In genomic region chr10:59173414-59173813, GRCh38 we compare ENCODE assay signal across 21 cellular contexts. TPM values are rescaled to one million over a fixed set of nuclear protein-coding genes. Genes with fewer than 3 reads are reported as not detected.
DNase-seq lines count a peak whose midpoint lies in the region; ATAC-seq, FAIRE-seq and TF ChIP-seq lines count a peak whose summit lies in the region.
"Had no signal": no experiment of that assay in that cellular context is flagged by ENCODE, and none has a peak within 500 bp of the region (broad histone marks: within the 10 kb centered on the region; RNA-seq: fewer than 3 reads in every experiment).

No MANE protein-coding gene starts in this region.

- no peaks in the 10 kb centered on the region for H3K4me1 ChIP-seq in hepatocyte (ENCODE audit: insufficient read depth)
- peaks cover 0 to 4% of the 10 kb centered on the region in 2 donors for H3K4me1 ChIP-seq in small intestine (ENCODE audit: control insufficient read depth in 2 of 2, insufficient read depth in 1 of 2, low read depth in 1 of 2, low read length in 1 of 2)

- DNase-seq in HPDE6-E6E7 (ENCODE audit: extremely low spot score) (peak; percentile 43), bronchial epithelial cell (ENCODE audit: low read depth) (peak; percentile 94), hepatocyte (ENCODE audit: low spot score) (no peak), small intestine (peak; percentile 4), erythroblast (lab: John Stamatoyannopoulos, UW) (no peak), NCI-H2171 (lab: John Stamatoyannopoulos, UW) (no peak)
- DNase-seq: C1 segment of cervical spinal cord; CD4-positive, alpha-beta memory T cell; COR-L47; DMS 273 treated with DMSO at 0.1 percent for 48 hours; DND-41; Karpas-422; NCI-H1092 treated with DMSO at 0.1 percent for 48 hours; NCI-H1436; NCI-H187; NCI-H526; RPMI8226; SHP77 treated with DMSO at 0.1 percent for 48 hours had no signal

- H4K20me1 ChIP-seq in hepatocyte (ENCODE audit: insufficient read depth, poor library complexity, severe bottlenecking), result no peaks in the 10 kb centered on the region

- H3K9me2 ChIP-seq in hepatocyte (replicated peaks; ENCODE audit: insufficient read depth), result no peaks in the 10 kb centered on the region

- H3K4me2 ChIP-seq in hepatocyte, result peak overlapping the region; percentile 91

- H3K36me3 ChIP-seq in bronchial epithelial cell (ENCODE audit: control insufficient read depth, insufficient read depth, low read length) (no peaks in the 10 kb centered on the region), hepatocyte (replicated peaks; ENCODE audit: insufficient read depth, low read depth) (no peaks in the 10 kb centered on the region), small intestine (ENCODE audit: control insufficient read depth in 2 of 2, insufficient read depth in 2 of 2, low read length in 2 of 2) (no peaks in the 10 kb centered on the region)

- peaks cover 13% of the 10 kb centered on the region for H3K79me2 ChIP-seq in hepatocyte

- no peak for FAIRE-seq in bronchial epithelial cell (lab: Jason Lieb, UNC)
- no peak for FAIRE-seq in small intestine (lab: Jason Lieb, UNC)
- FAIRE-seq: GM12892 had no signal

- no peak overlapping the region for H2AFZ ChIP-seq in hepatocyte

- H3K27me3 ChIP-seq in bronchial epithelial cell (ENCODE audit: control insufficient read depth, insufficient read depth, low read length) (no peaks in the 10 kb centered on the region), hepatocyte (no peaks in the 10 kb centered on the region), small intestine (ENCODE audit: control insufficient read depth in 2 of 2, insufficient read depth in 2 of 2, low read length in 2 of 2) (peaks cover 0 to 3% of the 10 kb centered on the region in 2 donors)

- H3K9me3 ChIP-seq in hepatocyte (ENCODE audit: low read depth) (no peaks in the 10 kb centered on the region), small intestine (ENCODE audit: control insufficient read depth, low read depth) (no peaks in the 10 kb centered on the region)

- TF ChIP-seq POLR2A in erythroblast (IDR thresholded peaks at IDR 0.05; ENCODE audit: low read length), result no peak

- H3K4me3 ChIP-seq in bronchial epithelial cell (ENCODE audit: low read depth, low read length) (no peak overlapping the region), hepatocyte (no peak overlapping the region), small intestine (ENCODE audit: low read depth in 1 of 2, low read length in 2 of 2) (no peak overlapping the region)

- no peak for ATAC-seq in HG03469 (IDR thresholded peaks at IDR 0.05; ENCODE audit: unreplicated experiment)
- ATAC-seq: HCT116 had no signal

- no peak for TF ChIP-seq CTCF in bronchial epithelial cell (IDR thresholded peaks at IDR 0.05; ENCODE audit: insufficient read depth, low read length, severe bottlenecking)
- TF ChIP-seq CTCF in hepatocyte (IDR thresholded peaks at IDR 0.05; ENCODE audit: poor library complexity), result no peak

- no peak overlapping the region for H3K27ac ChIP-seq in hepatocyte
- H3K27ac ChIP-seq in small intestine (ENCODE audit: low read depth in 1 of 2, low read length in 1 of 2), result no peak overlapping the region

RNA-seq across cellular contexts. Expression of gene PHYHIPL, which starts 3.0 kb away (rescaled TPM):
- not detected in 2 replicates for total RNA-seq in bronchial epithelial cell
- 5.9 and 39.3 TPM in 2 replicates for total RNA-seq in hepatocyte
- 5.0 and 6.8 TPM in 2 replicates for polyA plus RNA-seq in hepatocyte
- 10 to 100 TPM in 2 of 3 donors, 1 to 10 TPM in 1; 7.0 to 19.7 (median 12.1) TPM for polyA plus RNA-seq in small intestine
- total RNA-seq: CD4-positive, alpha-beta memory T cell had no signal
- polyA plus RNA-seq: CD4-positive, alpha-beta memory T cell had no signal

Comparison
In these comparisons a context has a peak if more than half of its experiments do, and no peak if none do; other contexts are left out.
1. DNase-seq: peak in HPDE6-E6E7 (single experiment), bronchial epithelial cell (single experiment) and small intestine (single experiment); none in hepatocyte (single experiment), erythroblast (0 of 2) and NCI-H2171 (single experiment).